In genomic region chr6:39937686-39938333, GRCh38 we compare ENCODE assay signal across 1 cellular context.
TF ChIP-seq lines count a peak whose summit lies in the region.

No MANE protein-coding gene starts in this region.

TF ChIP-seq in HEK293, 187 proteins besides CTCF, POLR2A, EP300 and RAD21 (continued from another document):
- TF ChIP-seq PRDM6 (tag by site-specific recombination; IDR thresholded peaks at IDR 0.05) (peak; percentile 68), ZNF645 (tag by site-specific recombination; IDR thresholded peaks at IDR 0.05) (no peak), PATZ1 (tag by site-specific recombination; IDR thresholded peaks at IDR 0.05) (peak; percentile 16; the same call in 1 of the 2 replicates), ZNF600 (tag by site-specific recombination; IDR thresholded peaks at IDR 0.05) (peak; percentile 84), WT1 (tag by site-specific recombination; IDR thresholded peaks at IDR 0.05) (0 out of 2 replicates have a peak, but pooled peaks have one; percentile 26), ZNF624 (tag by site-specific recombination; IDR thresholded peaks at IDR 0.05) (no peak)
